ENCODE assay signal across 8 cellular contexts in the genomic region with DNA sequence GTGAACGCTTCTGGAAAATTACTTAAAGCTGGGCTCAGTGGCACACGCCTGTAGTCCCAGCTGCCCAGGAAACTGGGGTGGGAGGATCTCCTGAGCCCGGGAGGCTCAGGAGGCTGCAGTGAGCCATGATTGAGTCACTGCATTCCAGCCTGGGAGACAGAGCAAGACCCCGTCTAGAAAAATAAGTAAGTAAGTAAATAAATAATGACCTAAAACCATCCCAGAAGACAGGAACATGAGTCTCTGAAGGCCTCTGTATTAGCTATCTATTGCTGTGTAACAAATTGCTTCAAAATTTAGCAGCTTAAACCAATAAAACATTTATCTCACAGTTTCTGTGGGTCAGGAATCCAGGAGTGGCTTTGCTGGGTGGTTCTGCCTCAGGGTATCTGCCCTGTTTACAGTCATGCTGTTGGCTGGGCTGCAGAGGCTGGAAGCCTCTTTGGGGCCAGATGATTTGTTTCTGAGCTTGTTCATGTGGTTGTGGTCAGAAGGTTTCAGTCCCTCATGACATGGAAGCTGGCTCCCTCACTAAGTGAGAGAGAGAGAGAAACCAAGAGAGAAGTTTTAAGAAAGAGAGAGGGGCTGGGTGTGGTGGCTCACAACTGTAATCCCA. TPM values are rescaled to one million over a fixed set of nuclear protein-coding genes. Genes with fewer than 3 reads are reported as not detected.
A peak's percentile ranks its signal among the peaks of the same experiment; 100 is the strongest.
DNase-seq lines count a peak whose midpoint lies in the region; ATAC-seq and TF ChIP-seq lines count a peak whose summit lies in the region.

No MANE protein-coding gene starts in this region.

- H3K9ac ChIP-seq in endodermal cell (ENCODE audit: extremely low read depth, low read length, poor library complexity, severe bottlenecking) = no peak overlapping the region

- ATAC-seq in HG02870 (IDR thresholded peaks at IDR 0.05; ENCODE audit: unreplicated experiment) = peak; percentile 83

- H3K4me3 ChIP-seq in endodermal cell (ENCODE audit: low read length) = no peak overlapping the region

- intact Hi-C loops in activated CD4-positive, alpha-beta T cell treated with anti-CD3 and anti-CD28 coated beads, Interleukin-2, amount 10 ng/mL, durations not matched to agents 24 days and 14 days (cut with micrococcal nuclease) = loop anchor here (1.0 to 5.0 kb wide), 4 partner anchors 34 to 157 kb away; no protein-coding TSS in a partner anchor

- peaks cover 2% of the 10 kb centered on the region for H3K4me1 ChIP-seq in endodermal cell (ENCODE audit: control insufficient read depth, insufficient read depth, low read length)

- H3K27ac ChIP-seq in endodermal cell (ENCODE audit: low read depth, low read length) (no peak overlapping the region), caudate nucleus (ENCODE audit: low read depth, low read length) (no peak overlapping the region)

- no peaks in the 10 kb centered on the region for H3K27me3 Mint-ChIP-seq in activated CD4-positive, alpha-beta T cell treated with anti-CD3 and anti-CD28 coated beads, Interleukin-2, amount 10 ng/mL, durations not matched to agents 24 days and 14 days
- H3K27me3 Mint-ChIP-seq in endodermal cell (ENCODE audit: insufficient read depth) = no peaks in the 10 kb centered on the region

- no peaks in the 10 kb centered on the region for H3K27me3 ChIP-seq in endodermal cell (ENCODE audit: control insufficient read depth, insufficient read depth, low read length, poor library complexity, severe bottlenecking)

- H3K4me1 Mint-ChIP-seq in activated CD4-positive, alpha-beta T cell treated with anti-CD3 and anti-CD28 coated beads, Interleukin-2, amount 10 ng/mL, durations not matched to agents 24 days and 14 days = peaks cover 41% of the 10 kb centered on the region
- H3K4me1 Mint-ChIP-seq in endodermal cell = peaks cover 14% of the 10 kb centered on the region

- WGBS in endodermal cell (ENCODE audit: insufficient coverage in 1 of 2, insufficient read length in 1 of 2), 2 experiments = 77% methylated on average over 3 of the region's 4 CpGs

- H3K36me3 ChIP-seq in endodermal cell (ENCODE audit: control insufficient read depth, insufficient read depth, low read length) = no peaks in the 10 kb centered on the region

- H3K27ac Mint-ChIP-seq in activated CD4-positive, alpha-beta T cell treated with anti-CD3 and anti-CD28 coated beads, Interleukin-2, amount 10 ng/mL, durations not matched to agents 24 days and 14 days = peak overlapping the region; percentile 73
- H3K27ac Mint-ChIP-seq in endodermal cell = peak overlapping the region; percentile 78

- DNase-seq in activated CD4-positive, alpha-beta T cell treated with anti-CD3 and anti-CD28 coated beads, Interleukin-2, amount 10 ng/mL, durations not matched to agents 24 days and 14 days = peak; percentile 87
- DNase-seq in activated CD4-positive, alpha-beta T cell treated with anti-CD3 and anti-CD28 coated beads, Interleukin-2, amount 50 U/mL, for 4 hours = no peak
- DNase-seq in RPMI7951 (ENCODE audit: low read depth) (peak; percentile 100), endodermal cell (no peak), SHP77 treated with DMSO at 0.1 percent for 48 hours (lab: John Stamatoyannopoulos, UW) (no peak), caudate nucleus (lab: John Stamatoyannopoulos, UW) (no peak)
- DNase-seq in stimulated activated CD8-positive, alpha-beta memory T cell treated with anti-CD3 and anti-CD28 coated beads, Interleukin-7, amount 100 ng/mL, for 48 hours (ENCODE audit: extremely low read depth in 1 of 2, low read depth in 1 of 2) = peak; percentile 37 to 61

- no peaks in the 10 kb centered on the region for H3K9me3 ChIP-seq in endodermal cell (ENCODE audit: control insufficient read depth, low read length)

- H3K4me3 Mint-ChIP-seq in activated CD4-positive, alpha-beta T cell treated with anti-CD3 and anti-CD28 coated beads, Interleukin-2, amount 10 ng/mL, durations not matched to agents 24 days and 14 days = peak overlapping the region; percentile 20
- H3K4me3 Mint-ChIP-seq in endodermal cell = no peak overlapping the region

- H3K9me3 Mint-ChIP-seq in activated CD4-positive, alpha-beta T cell treated with anti-CD3 and anti-CD28 coated beads, Interleukin-2, amount 10 ng/mL, durations not matched to agents 24 days and 14 days = no peaks in the 10 kb centered on the region
- no peaks in the 10 kb centered on the region for H3K9me3 Mint-ChIP-seq in endodermal cell

- H3K36me3 Mint-ChIP-seq in activated CD4-positive, alpha-beta T cell treated with anti-CD3 and anti-CD28 coated beads, Interleukin-2, amount 10 ng/mL, durations not matched to agents 24 days and 14 days (ENCODE audit: low read depth) = no peaks in the 10 kb centered on the region
- no peaks in the 10 kb centered on the region for H3K36me3 Mint-ChIP-seq in endodermal cell (ENCODE audit: low read depth)

- no peak for TF ChIP-seq CTCF in endodermal cell (conservative IDR thresholded peaks at IDR 0.05)

RNA-seq across cellular contexts. Expression of gene NCOA3, which starts 48.4 kb away (rescaled TPM):
- 140 TPM in 2 replicates for total RNA-seq in activated CD4-positive, alpha-beta T cell treated with anti-CD3 and anti-CD28 coated beads, Interleukin-2, amount 10 ng/mL, durations not matched to agents 24 days and 14 days
- 40.7 and 47.9 TPM in 2 replicates for total RNA-seq in RPMI7951 (2014; rRNA removed; shearing (Covaris generic))
- total RNA-seq in endodermal cell = 10 to 100 TPM; 38.6 TPM
- polyA plus RNA-seq in endodermal cell (2013, experiment 1 of 2) = 15.2 TPM
- polyA plus RNA-seq in endodermal cell (2013, experiment 2 of 2) = 14.4 TPM

Comparison
In these comparisons a context has a peak if more than half of its experiments do, and no peak if none do; other contexts are left out.
1. DNase-seq: peak in activated CD4-positive, alpha-beta T cell treated with anti-CD3 and anti-CD28 coated beads, Interleukin-2, amount 10 ng/mL, durations not matched to agents 24 days and 14 days (single experiment), RPMI7951 (single experiment) and stimulated activated CD8-positive, alpha-beta memory T cell treated with anti-CD3 and anti-CD28 coated beads, Interleukin-7, amount 100 ng/mL, for 48 hours (2 of 2); none in activated CD4-positive, alpha-beta T cell treated with anti-CD3 and anti-CD28 coated beads, Interleukin-2, amount 50 U/mL, for 4 hours (0 of 2), endodermal cell (single experiment), SHP77 treated with DMSO at 0.1 percent for 48 hours (single experiment) and caudate nucleus (0 of 61).